ENCODE assay signal across 8 cellular contexts in genomic region chr6:32188381-32189081, GRCh38. TPM values are rescaled to one million over a fixed set of nuclear protein-coding genes. Genes with fewer than 3 reads are reported as not detected.
DNase-seq lines count a peak whose midpoint lies in the region; ATAC-seq and TF ChIP-seq lines count a peak whose summit lies in the region.

No MANE protein-coding gene starts in this region.

- no peak for TF ChIP-seq CTCF in cardiac muscle cell (IDR thresholded peaks at IDR 0.05; ENCODE audit: low read depth, low read length)
- TF ChIP-seq CTCF in brain (conservative IDR thresholded peaks at IDR 0.05) = no peak
- no peak for TF ChIP-seq CTCF in upper lobe of right lung (IDR thresholded peaks at IDR 0.05)

- no peaks in the 10 kb centered on the region for H3K9me3 ChIP-seq in cardiac muscle cell (ENCODE audit: low read depth)
- H3K9me3 ChIP-seq in upper lobe of right lung = no peaks in the 10 kb centered on the region

- peaks cover 4% of the 10 kb centered on the region for H3K4me1 ChIP-seq in cardiac muscle cell (ENCODE audit: low read depth)
- H3K4me1 ChIP-seq in upper lobe of right lung = peaks cover 55% of the 10 kb centered on the region

- H3K27me3 ChIP-seq in cardiac muscle cell (no peaks in the 10 kb centered on the region), upper lobe of right lung (no peaks in the 10 kb centered on the region)

- intact Hi-C loops in cardiac septum (cut with DNase I) (no loop called here), upper lobe of right lung (cut with DNase I) (no loop called here)

- H3K36me3 ChIP-seq in cardiac muscle cell = peaks cover 15% of the 10 kb centered on the region
- H3K36me3 ChIP-seq in upper lobe of right lung = peaks cover 16% of the 10 kb centered on the region

- H3K36me3 Mint-ChIP-seq in brain = peaks cover 21% of the 10 kb centered on the region
- H3K36me3 Mint-ChIP-seq in memory B cell = peaks cover 41% of the 10 kb centered on the region

- H3K27ac Mint-ChIP-seq in brain (peak overlapping the region; percentile 95 to 99 (median 99)), memory B cell (peak overlapping the region; percentile 95)

- peaks cover 12% of the 10 kb centered on the region for H3K27me3 Mint-ChIP-seq in brain
- no peaks in the 10 kb centered on the region for H3K27me3 Mint-ChIP-seq in memory B cell

- ATAC-seq in memory B cell (ENCODE audit: low read depth) (no peak), upper lobe of right lung (no peak), GM19328 (IDR thresholded peaks at IDR 0.05; ENCODE audit: unreplicated experiment) (no peak), GM18861 (IDR thresholded peaks at IDR 0.05; ENCODE audit: unreplicated experiment) (no peak)

- H3K4me3 Mint-ChIP-seq in brain = peak overlapping the region; percentile 87 to 96 (median 94)
- H3K4me3 Mint-ChIP-seq in memory B cell = peak overlapping the region; percentile 88

- H3K4me3 ChIP-seq in cardiac muscle cell (peak overlapping the region; percentile 80), upper lobe of right lung (peak overlapping the region; percentile 66)

- H3K9me3 Mint-ChIP-seq in brain (no peaks in the 10 kb centered on the region), memory B cell (no peaks in the 10 kb centered on the region)

- DNase-seq in cardiac muscle cell (ENCODE audit: low read depth in 1 of 2, low spot score in 1 of 2) = peak in 1 of 2 donors; percentile 39
- no peak for DNase-seq in cardiac septum (ENCODE audit: low spot score)
- no peak for DNase-seq in memory B cell (ENCODE audit: low spot score in 2 of 2)
- no peak for DNase-seq in upper lobe of right lung
- no peak for DNase-seq in islet precursor cell

- peaks cover 73% of the 10 kb centered on the region for H3K4me1 Mint-ChIP-seq in brain
- H3K4me1 Mint-ChIP-seq in memory B cell = peaks cover 40% of the 10 kb centered on the region

- H3K27ac ChIP-seq in cardiac muscle cell (peak overlapping the region; percentile 97), upper lobe of right lung (peak overlapping the region; percentile 91)

RNA-seq across cellular contexts. Expression of gene PBX2, which starts 1.5 kb away (rescaled TPM):
- total RNA-seq in cardiac muscle cell (124 and 130 TPM in 2 replicates), cardiac septum (46.9 TPM), upper lobe of right lung (100 TPM)
- polyA plus RNA-seq in cardiac muscle cell (17.3 and 23.9 TPM in 2 replicates), brain (ENCODE audit: insufficient read depth, low read depth, low replicate concordance) (44.9 TPM)

RNA-seq across cellular contexts. Expression of gene GPSM3, which starts 3.9 kb away (rescaled TPM):
- total RNA-seq in cardiac muscle cell (16.7 and 18.0 TPM in 2 replicates), cardiac septum (6.9 TPM), upper lobe of right lung (51.9 TPM)
- polyA plus RNA-seq in cardiac muscle cell (14.5 and 17.4 TPM in 2 replicates), brain (ENCODE audit: insufficient read depth, low read depth, low replicate concordance) (7.3 TPM)

RNA-seq across cellular contexts. Expression of gene AGER, which starts 4.5 kb away (rescaled TPM):
- 5.0 and 13.5 TPM in 2 replicates for total RNA-seq in cardiac muscle cell
- 4.8 and 9.8 TPM in 2 replicates for polyA plus RNA-seq in cardiac muscle cell
- total RNA-seq in cardiac septum = 3.5 TPM
- polyA plus RNA-seq in brain (ENCODE audit: insufficient read depth, low read depth, low replicate concordance) = 2.1 TPM
- total RNA-seq in upper lobe of right lung = 1,590 TPM

RNA-seq across cellular contexts. Expression of gene RNF5, which starts 10.3 kb away (rescaled TPM):
- total RNA-seq in cardiac muscle cell (180 and 188 TPM in 2 replicates), cardiac septum (60.7 TPM), upper lobe of right lung (44.6 TPM)
- polyA plus RNA-seq in cardiac muscle cell (232 and 237 TPM in 2 replicates), brain (ENCODE audit: insufficient read depth, low read depth, low replicate concordance) (231 TPM)

RNA-seq across cellular contexts. Expression of gene AGPAT1, which starts 12.6 kb away (rescaled TPM):
- total RNA-seq in cardiac muscle cell (128 and 146 TPM in 2 replicates), cardiac septum (47.2 TPM), upper lobe of right lung (53.0 TPM)
- polyA plus RNA-seq in cardiac muscle cell (69.3 and 69.6 TPM in 2 replicates), brain (ENCODE audit: insufficient read depth, low read depth, low replicate concordance) (199 TPM)

Comparison
In these comparisons a context has a peak if more than half of its experiments do, and no peak if none do; other contexts are left out.
1. RNA of gene AGER, which starts 4.5 kb away (total RNA-seq): 1,590 TPM in upper lobe of right lung (single experiment); 5.0 to 13.5 TPM in cardiac muscle cell and 3.5 TPM in cardiac septum (single experiment); every median in the first group is over 100 times any median in the second.